ENCODE assay signal across 8 cellular contexts in the genomic region with DNA sequence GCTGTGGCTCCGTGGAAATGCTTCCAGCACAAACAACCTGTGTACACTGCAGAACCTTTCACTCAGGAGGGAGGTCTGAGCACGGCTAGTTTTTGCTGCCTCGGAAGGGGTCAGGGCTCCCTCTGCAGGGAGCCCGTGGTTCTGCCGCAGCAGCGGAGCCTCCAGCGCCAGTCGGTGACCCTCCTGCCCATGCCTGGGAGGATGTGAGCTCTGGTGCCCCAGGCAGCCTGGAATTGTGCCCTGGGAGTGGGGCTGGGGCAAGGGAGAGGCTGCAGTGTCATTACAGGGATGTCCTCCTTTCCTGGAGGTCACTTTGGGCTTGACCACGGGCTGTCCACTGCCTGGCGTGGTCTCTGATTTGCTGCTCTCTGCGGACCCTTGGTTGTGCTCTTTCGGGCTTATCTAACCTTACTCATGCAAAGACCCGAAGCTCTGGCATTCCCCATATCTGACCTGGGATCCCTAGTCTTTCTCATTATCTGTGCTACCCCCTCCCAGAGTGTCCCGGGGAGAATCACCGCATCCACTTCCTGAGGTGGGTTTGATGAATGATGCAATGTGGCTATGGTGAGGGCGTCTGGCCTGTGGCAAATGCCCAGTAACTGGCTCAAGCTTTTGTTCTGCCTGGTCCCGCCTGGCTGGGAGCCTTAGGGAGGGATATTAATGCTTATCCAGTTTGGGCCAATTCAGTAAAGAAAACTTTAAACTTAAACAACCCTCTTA. TPM values are rescaled to one million over a fixed set of nuclear protein-coding genes. Genes with fewer than 3 reads are reported as not detected.
A peak's percentile ranks its signal among the peaks of the same experiment; 100 is the strongest.
DNase-seq lines count a peak whose midpoint lies in the region; ATAC-seq, FAIRE-seq and TF ChIP-seq lines count a peak whose summit lies in the region.

No MANE protein-coding gene starts in this region.

- no peaks in the 10 kb centered on the region for H3K9me3 ChIP-seq in A673 (ENCODE audit: low read depth, low read length, poor library complexity, severe bottlenecking)

- intact Hi-C loops in A673 (cut with micrococcal nuclease; ENCODE audit: unreplicated experiment) = loop anchor here (2.0 to 10.0 kb wide), 2 partner anchors 62 to 400 kb away; no protein-coding TSS in a partner anchor

- H3K4me3 ChIP-seq in A673 (ENCODE audit: low read depth, low read length, poor library complexity, severe bottlenecking) = no peak overlapping the region

- H3K27ac ChIP-seq in A673 (ENCODE audit: low read depth, low read length, poor library complexity, severe bottlenecking) = no peak overlapping the region

- H3K36me3 ChIP-seq in A673 (ENCODE audit: insufficient read depth, low read length, poor library complexity, severe bottlenecking) = no peaks in the 10 kb centered on the region

- peak; percentile 84 for TF ChIP-seq CTCF in A673 (conservative IDR thresholded peaks at IDR 0.05; ENCODE audit: low read depth, low read length)

- peak; percentile 32 for ATAC-seq in HG03066 (IDR thresholded peaks at IDR 0.05; ENCODE audit: low read depth, unreplicated experiment)

- POLR2A ChIA-PET in A673 (lab: Charles Lee; ENCODE audit: low non-redundant PET) = no interaction called here

- peak; percentile 75 for FAIRE-seq in GM18507 (lab: Jason Lieb, UNC)

- H3K4me1 ChIP-seq in A673 (ENCODE audit: insufficient read depth, low read length, poor library complexity, severe bottlenecking) = no peaks in the 10 kb centered on the region

- no peaks in the 10 kb centered on the region for H3K27me3 ChIP-seq in A673 (replicated peaks; ENCODE audit: insufficient read depth, low read depth, low read length, poor library complexity)

- no TSS peak for BruUV-seq in A673 (replicated peaks; lab: Mats Ljungman, UMichigan)

- CTCF ChIA-PET in A673 (lab: Charles Lee) = interaction anchor here (0.5 to 0.9 kb wide), 4 partner anchors 62 to 325 kb away, joined by 3 to 4 read pairs (median 3); no protein-coding TSS in a partner anchor

- peak; percentile 59 for DNase-seq in A673 (ENCODE audit: low spot score)
- peak; percentile 66 for DNase-seq in GM18507 (ENCODE audit: extremely low spot score, insufficient read length, low read depth)
- peak; percentile 41 for DNase-seq in NCI-H526 treated with DMSO at 0.1 percent for 48 hours (lab: John Stamatoyannopoulos, UW)
- peak; percentile 81 to 84 for DNase-seq in activated CD4-positive, alpha-beta T cell treated with anti-CD3 and anti-CD28 coated beads, Interleukin-2, amount 50 U/mL, for 48 hours
- peak; percentile 22 to 53 for DNase-seq in dermis microvascular lymphatic vessel endothelial cell (ENCODE audit: low read depth in 2 of 2)
- DNase-seq in lung microvascular endothelial cell (ENCODE audit: low read depth in 2 of 2) = peak; percentile 50 to 69
- DNase-seq in stimulated activated CD8-positive, alpha-beta memory T cell treated with anti-CD3 and anti-CD28 coated beads, Interleukin-15, amount 100 ng/mL, for 48 hours (ENCODE audit: low read depth in 2 of 2) = peak; percentile 69

RNA-seq across cellular contexts. Expression of gene TAGAP, which starts 59.5 kb away (rescaled TPM):
- total RNA-seq in A673 (2021) (0.11 TPM in 1 of 2 replicates, not detected in the other), dermis microvascular lymphatic vessel endothelial cell (under 0.01 TPM in 2 replicates), lung microvascular endothelial cell (not detected in 2 replicates)
